ENCODE assay signal across 28 cellular contexts in genomic region chr1:213176341-213176740, GRCh38.
"Had no signal": no experiment of that assay in that cellular context is flagged by ENCODE, and none has a peak within 500 bp of the region (broad histone marks: within the 10 kb centered on the region; RNA-seq: fewer than 3 reads in every experiment).

No MANE protein-coding gene starts in this region.

- H3K27me3 Mint-ChIP-seq: activated CD4-positive, alpha-beta T cell treated with anti-CD3 and anti-CD28 coated beads, Interleukin-2, amount 10 ng/mL, durations not matched to agents 7 days and 5 days; activated CD8-positive, alpha-beta memory T cell treated with anti-CD3 and anti-CD28 coated beads, Interleukin-2, amount 10 ng/mL, durations not matched to agents 7 days and 5 days; activated naive CD4-positive, alpha-beta T cell treated with anti-CD3 and anti-CD28 coated beads, Interleukin-2, amount 50 U/mL, for 24 hours; activated naive CD8-positive, alpha-beta T cell treated with anti-CD3 and anti-CD28 coated beads, Interleukin-2, amount 50 U/mL, for 24 hours; naive B cell had no signal

- H3K9me3 Mint-ChIP-seq: activated CD4-positive, alpha-beta T cell treated with anti-CD3 and anti-CD28 coated beads, Interleukin-2, amount 10 ng/mL, durations not matched to agents 7 days and 5 days; activated T-helper 2 cell treated with anti-CD3 and anti-CD28 coated beads, Interferon-gamma antibody, Interleukin-2, Interleukin-4, amounts not matched to agents 10 μg/mL and 5 μg/mL and 100 μg/mL, durations not matched to agents 14 hours and 24 hours and 36 hours; T-helper 1 cell treated with Interleukin-12 subunit alpha and Interleukin-12 subunit beta and Interleukin-4 antibody, amounts not matched to agents 30 μg/mL and 1 μg/mL, for 36 hours had no signal

- H3K27ac ChIP-seq: epithelial cell of prostate, gastrocnemius medialis, parathyroid adenoma, right atrium auricular region, suprapubic skin, tibial artery, upper lobe of right lung, WERI-Rb-1 had no signal

- H3K4me1 ChIP-seq: gastrocnemius medialis, parathyroid adenoma, right atrium auricular region, suprapubic skin, upper lobe of right lung had no signal

- DNase-seq: activated CD4-positive, alpha-beta T cell treated with anti-CD3 and anti-CD28 coated beads, Interleukin-2, amount 10 ng/mL, durations not matched to agents 7 days and 5 days; activated CD4-positive, CD25-positive, alpha-beta regulatory T cell treated with anti-CD3 and anti-CD28 coated beads, Interleukin-2, amount 50 U/mL, for 72 hours; activated CD8-positive, alpha-beta memory T cell treated with anti-CD3 and anti-CD28 coated beads, Interleukin-2, amount 10 ng/mL, durations not matched to agents 7 days and 5 days; activated CD8-positive, alpha-beta T cell treated with anti-CD3 and anti-CD28 coated beads, Interleukin-2, amount 10 ng/mL, durations not matched to agents 7 days and 5 days; activated naive CD8-positive, alpha-beta T cell treated with anti-CD3 and anti-CD28 coated beads, Interleukin-2, amount 50 U/mL, for 24 hours; activated T-cell treated with anti-CD3 and anti-CD28 coated beads, Interleukin-2, amount 50 U/mL, for 48 hours; amygdala; caudate nucleus; gastrocnemius medialis; glutamatergic neuron; hippocampal formation; naive B cell; nephron progenitor cell; stimulated activated CD4-positive, alpha-beta T cell treated with anti-CD3 and anti-CD28 coated beads, Interleukin-1b, Interleukin-23, amount 100 ng/mL, for 48 hours; stimulated activated naive CD4-positive, alpha-beta T cell; T1000; tibial artery; upper lobe of right lung; WERI-Rb-1 had no signal

- H3K4me3 Mint-ChIP-seq: activated CD4-positive, alpha-beta T cell treated with anti-CD3 and anti-CD28 coated beads, Interleukin-2, amount 10 ng/mL, durations not matched to agents 7 days and 5 days; activated CD8-positive, alpha-beta memory T cell treated with anti-CD3 and anti-CD28 coated beads, Interleukin-2, amount 10 ng/mL, durations not matched to agents 7 days and 5 days; activated CD8-positive, alpha-beta T cell treated with anti-CD3 and anti-CD28 coated beads, Interleukin-2, amount 10 ng/mL, durations not matched to agents 7 days and 5 days; activated naive CD4-positive, alpha-beta T cell treated with anti-CD3 and anti-CD28 coated beads, Interleukin-2, amount 50 U/mL, for 24 hours; activated naive CD8-positive, alpha-beta T cell treated with anti-CD3 and anti-CD28 coated beads, Interleukin-2, amount 50 U/mL, for 24 hours; mesothelial cell of epicardium; naive B cell; nephron progenitor cell; T-helper 1 cell treated with Interleukin-12 subunit alpha and Interleukin-12 subunit beta and Interleukin-4 antibody, amounts not matched to agents 30 μg/mL and 1 μg/mL, for 36 hours had no signal

- H2AFZ ChIP-seq: parathyroid adenoma had no signal

- H3K4me2 ChIP-seq: smooth muscle cell had no signal

- H3K79me2 ChIP-seq: parathyroid adenoma had no signal

- H3K27ac Mint-ChIP-seq: activated CD4-positive, alpha-beta T cell treated with anti-CD3 and anti-CD28 coated beads, Interleukin-2, amount 10 ng/mL, durations not matched to agents 7 days and 5 days; activated CD8-positive, alpha-beta memory T cell treated with anti-CD3 and anti-CD28 coated beads, Interleukin-2, amount 10 ng/mL, durations not matched to agents 7 days and 5 days; activated CD8-positive, alpha-beta T cell treated with anti-CD3 and anti-CD28 coated beads, Interleukin-2, amount 10 ng/mL, durations not matched to agents 7 days and 5 days; activated naive CD4-positive, alpha-beta T cell treated with anti-CD3 and anti-CD28 coated beads, Interleukin-2, amount 50 U/mL, for 24 hours; activated naive CD8-positive, alpha-beta T cell treated with anti-CD3 and anti-CD28 coated beads, Interleukin-2, amount 50 U/mL, for 24 hours; activated T-helper 2 cell treated with anti-CD3 and anti-CD28 coated beads, Interferon-gamma antibody, Interleukin-2, Interleukin-4, amounts not matched to agents 10 μg/mL and 5 μg/mL and 100 μg/mL, durations not matched to agents 14 hours and 24 hours and 36 hours; mesothelial cell of epicardium; naive B cell; nephron progenitor cell; T-helper 1 cell treated with Interleukin-12 subunit alpha and Interleukin-12 subunit beta and Interleukin-4 antibody, amounts not matched to agents 30 μg/mL and 1 μg/mL, for 36 hours had no signal

- ATAC-seq: activated CD8-positive, alpha-beta memory T cell treated with anti-CD3 and anti-CD28 coated beads, Interleukin-2, amount 10 ng/mL, durations not matched to agents 7 days and 5 days; activated CD8-positive, alpha-beta T cell treated with anti-CD3 and anti-CD28 coated beads, Interleukin-2, amount 10 ng/mL, durations not matched to agents 7 days and 5 days; activated naive CD8-positive, alpha-beta T cell treated with anti-CD3 and anti-CD28 coated beads, Interleukin-2, amount 50 U/mL, for 24 hours; gastrocnemius medialis; upper lobe of right lung had no signal

- H3K4me1 Mint-ChIP-seq: activated CD4-positive, alpha-beta T cell treated with anti-CD3 and anti-CD28 coated beads, Interleukin-2, amount 10 ng/mL, durations not matched to agents 7 days and 5 days; activated CD8-positive, alpha-beta memory T cell treated with anti-CD3 and anti-CD28 coated beads, Interleukin-2, amount 10 ng/mL, durations not matched to agents 7 days and 5 days; activated naive CD4-positive, alpha-beta T cell treated with anti-CD3 and anti-CD28 coated beads, Interleukin-2, amount 50 U/mL, for 24 hours; activated naive CD8-positive, alpha-beta T cell treated with anti-CD3 and anti-CD28 coated beads, Interleukin-2, amount 50 U/mL, for 24 hours; mesothelial cell of epicardium; naive B cell; nephron progenitor cell had no signal

- H3K4me3 ChIP-seq: gastrocnemius medialis, right atrium auricular region, smooth muscle cell, suprapubic skin, tibial artery, upper lobe of right lung had no signal

- H3K27me3 ChIP-seq: gastrocnemius medialis, right atrium auricular region, suprapubic skin, tibial artery, upper lobe of right lung had no signal

- H3K36me3 ChIP-seq: suprapubic skin, WERI-Rb-1 had no signal
